28 cellular contexts compared by ENCODE assay signal in the genomic region with DNA sequence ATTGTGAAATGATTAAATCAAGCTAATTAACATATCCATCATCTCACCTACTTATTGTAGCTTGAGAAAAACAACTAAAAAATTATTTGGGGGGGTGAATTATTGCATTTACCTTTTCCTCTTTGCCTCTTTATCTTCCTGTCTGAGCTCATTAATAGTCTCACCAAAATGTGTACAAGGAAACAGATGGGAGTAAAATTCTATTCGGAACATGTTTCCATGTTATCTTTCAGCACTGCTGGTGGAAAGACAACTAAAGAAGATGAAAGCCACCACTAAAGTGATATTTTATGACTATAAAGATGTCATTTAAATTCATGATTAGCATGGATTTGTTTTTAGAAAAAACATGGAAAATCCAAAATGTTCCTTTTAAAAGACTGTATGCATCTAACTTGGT.
"Had no signal": no experiment of that assay in that cellular context is flagged by ENCODE, and none has a peak within 500 bp of the region (broad histone marks: within the 10 kb centered on the region; RNA-seq: fewer than 3 reads in every experiment).

No MANE protein-coding gene starts in this region.

- ATAC-seq: activated naive CD4-positive, alpha-beta T cell treated with anti-CD3 and anti-CD28 coated beads, Interleukin-2, amount 50 U/mL, for 72 hours; activated naive CD8-positive, alpha-beta T cell treated with anti-CD3 and anti-CD28 coated beads, Interleukin-2, amount 50 U/mL, for 24 hours; activated T-cell treated with anti-CD3 and anti-CD28 coated beads, Interleukin-2, amount 50 U/mL, for 4 hours; activated T-cell treated with anti-CD3 and anti-CD28 coated beads, Interleukin-2, amount 50 U/mL, for 72 hours; activated T-helper 17 cell treated with anti-CD3 and anti-CD28 coated beads, Interleukin-2, amount 50 U/mL, for 72 hours; body of pancreas had no signal

- DNase-seq: activated effector memory CD4-positive, alpha-beta T cell treated with anti-CD3 and anti-CD28 coated beads, Interleukin-2, amount 50 U/mL, for 16 hours; activated effector memory CD4-positive, alpha-beta T cell treated with Interleukin-2 at 50 U/mL for 16 hours; activated gamma-delta T cell; activated gamma-delta T cell treated with Interleukin-2 at 50 U/mL for 16 hours; activated naive CD4-positive, alpha-beta T cell; activated naive CD4-positive, alpha-beta T cell treated with anti-CD3 and anti-CD28 coated beads for 36 hours; activated naive CD4-positive, alpha-beta T cell treated with anti-CD3 and anti-CD28 coated beads, Interleukin-2, amount 10 ng/mL, durations not matched to agents 7 days and 5 days; activated naive CD4-positive, alpha-beta T cell treated with anti-CD3 and anti-CD28 coated beads, Interleukin-2, amount 50 U/mL, for 16 hours; activated naive CD4-positive, alpha-beta T cell treated with Interleukin-2 at 50 U/mL for 16 hours; activated naive CD8-positive, alpha-beta T cell treated with anti-CD3 and anti-CD28 coated beads for 36 hours; activated naive CD8-positive, alpha-beta T cell treated with anti-CD3 and anti-CD28 coated beads, Interleukin-2, amount 10 ng/mL, durations not matched to agents 7 days and 5 days; activated naive CD8-positive, alpha-beta T cell treated with anti-CD3 and anti-CD28 coated beads, Interleukin-2, amount 50 U/mL, for 24 hours; activated T-cell treated with anti-CD3 and anti-CD28 coated beads, Interleukin-2, amount 50 U/mL, for 1 hour; activated T-cell treated with anti-CD3 and anti-CD28 coated beads, Interleukin-2, amount 50 U/mL, for 24 hours; activated T-cell treated with anti-CD3 and anti-CD28 coated beads, Interleukin-2, amount 50 U/mL, for 4 hours; activated T-cell treated with anti-CD3 and anti-CD28 coated beads, Interleukin-2, amount 50 U/mL, for 48 hours; activated T-cell treated with anti-CD3 and anti-CD28 coated beads, Interleukin-2, amount 50 U/mL, for 72 hours; adrenal gland; amniotic stem cell; amygdala; anterior cingulate cortex; aorta; body of pancreas; brain microvascular endothelial cell; central memory CD4-positive, alpha-beta T cell; cerebellar nuclear complex had no signal
